In genomic region chr12:104588048-104588942, GRCh38 we compare ENCODE assay signal across 12 cellular contexts.
DNase-seq lines count a peak whose midpoint lies in the region; TF ChIP-seq lines count a peak whose summit lies in the region.
"Had no signal": no experiment of that assay in that cellular context is flagged by ENCODE, and none has a peak within 500 bp of the region (broad histone marks: within the 10 kb centered on the region; RNA-seq: fewer than 3 reads in every experiment).

No MANE protein-coding gene starts in this region.

- H3K9ac ChIP-seq in adipocyte (ENCODE audit: low read length), result no peak overlapping the region

- H3K27ac ChIP-seq in caudate nucleus (ENCODE audit: low read depth, low read length), result no peak overlapping the region
- H3K27ac ChIP-seq: psoas muscle, VCaP had no signal

- no peak overlapping the region for H3K27ac Mint-ChIP-seq in activated naive CD8-positive, alpha-beta T cell treated with anti-CD3 and anti-CD28 coated beads for 36 hours

- H3K9me3 ChIP-seq in adipocyte (ENCODE audit: control insufficient read depth, low read length), result no peaks in the 10 kb centered on the region
- H3K9me3 ChIP-seq: psoas muscle had no signal

- peaks cover 9% of the 10 kb centered on the region for H3K4me1 ChIP-seq in adipocyte (ENCODE audit: control insufficient read depth, insufficient read depth, low read length)
- H3K4me1 ChIP-seq: psoas muscle had no signal

- peaks cover 19% of the 10 kb centered on the region for H3K4me1 Mint-ChIP-seq in activated naive CD8-positive, alpha-beta T cell treated with anti-CD3 and anti-CD28 coated beads for 36 hours

- no peaks in the 10 kb centered on the region for H3K27me3 Mint-ChIP-seq in activated naive CD8-positive, alpha-beta T cell treated with anti-CD3 and anti-CD28 coated beads for 36 hours

- H3K36me3 Mint-ChIP-seq in activated naive CD8-positive, alpha-beta T cell treated with anti-CD3 and anti-CD28 coated beads for 36 hours, result peaks cover 5% of the 10 kb centered on the region

- no peaks in the 10 kb centered on the region for H3K9me3 Mint-ChIP-seq in activated naive CD8-positive, alpha-beta T cell treated with anti-CD3 and anti-CD28 coated beads for 36 hours
- H3K9me3 Mint-ChIP-seq: CD4-positive, CD25-positive, alpha-beta regulatory T cell had no signal

- no peaks in the 10 kb centered on the region for H3K27me3 ChIP-seq in adipocyte (replicated peaks; ENCODE audit: control insufficient read depth, insufficient read depth, low read length)
- H3K27me3 ChIP-seq in kidney epithelial cell (ENCODE audit: control insufficient read depth, insufficient read depth, low read length), result no peaks in the 10 kb centered on the region

- H3K4me3 ChIP-seq in adipocyte (ENCODE audit: low read length) (no peak overlapping the region), kidney epithelial cell (ENCODE audit: low read depth, low read length) (no peak overlapping the region)
- H3K4me3 ChIP-seq: GM12878, psoas muscle had no signal

- peak; percentile 42 for DNase-seq in AG08396 (ENCODE audit: low spot score)
- DNase-seq in HS-5 (ENCODE audit: low read depth), result peak; percentile 79
- peak; percentile 58 for DNase-seq in adipocyte (ENCODE audit: low read depth)
- DNase-seq in kidney epithelial cell (ENCODE audit: low read depth), result peak; percentile 88
- DNase-seq in activated naive CD8-positive, alpha-beta T cell treated with anti-CD3 and anti-CD28 coated beads for 36 hours, result no peak
- no peak for DNase-seq in NCI-H1092 treated with DMSO at 0.1 percent for 48 hours (lab: John Stamatoyannopoulos, UW)
- DNase-seq in caudate nucleus (lab: John Stamatoyannopoulos, UW), result no peak
- no peak for DNase-seq in NCI-H2227 (lab: John Stamatoyannopoulos, UW; ENCODE audit: unreplicated experiment)
- DNase-seq: CD4-positive, CD25-positive, alpha-beta regulatory T cell; psoas muscle had no signal

- H3K4me3 Mint-ChIP-seq in activated naive CD8-positive, alpha-beta T cell treated with anti-CD3 and anti-CD28 coated beads for 36 hours, result no peak overlapping the region

- no peak for TF ChIP-seq CTCF in kidney epithelial cell (IDR thresholded peaks at IDR 0.05; ENCODE audit: insufficient read depth, low read length, poor library complexity, severe bottlenecking)

- H3K36me3 ChIP-seq in adipocyte (ENCODE audit: control insufficient read depth, insufficient read depth, low read length, severe bottlenecking) (no peaks in the 10 kb centered on the region), kidney epithelial cell (ENCODE audit: control insufficient read depth, insufficient read depth, low read length) (no peaks in the 10 kb centered on the region)

Comparison
In these comparisons a context has a peak if more than half of its experiments do, and no peak if none do; other contexts are left out.
1. DNase-seq: peak in AG08396 (single experiment), HS-5 (single experiment), adipocyte (single experiment) and kidney epithelial cell (single experiment); none in activated naive CD8-positive, alpha-beta T cell treated with anti-CD3 and anti-CD28 coated beads for 36 hours (single experiment), NCI-H1092 treated with DMSO at 0.1 percent for 48 hours (single experiment), caudate nucleus (0 of 61) and NCI-H2227 (single experiment).